ENCODE assay signal across 9 cellular contexts in the genomic region with DNA sequence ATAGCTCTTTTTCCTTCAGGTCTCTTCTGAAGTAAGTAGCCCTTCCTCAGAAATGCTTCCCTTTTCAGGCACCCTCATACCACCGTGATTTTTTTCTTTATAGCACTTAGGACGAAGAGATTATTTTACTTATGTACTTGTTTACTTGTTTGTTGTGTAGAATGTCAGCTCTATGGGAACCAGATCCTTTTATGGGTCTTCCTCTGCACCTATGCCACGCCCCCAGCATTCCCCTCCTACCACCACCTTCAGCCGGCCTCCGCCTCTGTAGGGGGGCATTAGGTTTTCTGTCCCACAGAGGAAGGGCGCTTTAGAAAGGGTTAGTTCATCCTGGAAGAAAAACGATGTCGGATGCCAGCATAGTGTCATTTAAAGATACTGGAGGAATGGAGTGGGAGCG. TPM values are rescaled to one million over a fixed set of nuclear protein-coding genes. Genes with fewer than 3 reads are reported as not detected.
A peak's percentile ranks its signal among the peaks of the same experiment; 100 is the strongest.
DNase-seq lines count a peak whose midpoint lies in the region; ATAC-seq and TF ChIP-seq lines count a peak whose summit lies in the region.
"Had no signal": no experiment of that assay in that cellular context is flagged by ENCODE, and none has a peak within 500 bp of the region (broad histone marks: within the 10 kb centered on the region; RNA-seq: fewer than 3 reads in every experiment).

No MANE protein-coding gene starts in this region.

- no peak for ATAC-seq in activated T-cell treated with anti-CD3 and anti-CD28 coated beads, Interleukin-2, amount 50 U/mL, for 72 hours (replicated peaks in 1 of 2)
- ATAC-seq in GM19463 (IDR thresholded peaks at IDR 0.05; ENCODE audit: unreplicated experiment) (no peak), GM18867 (IDR thresholded peaks at IDR 0.05; ENCODE audit: unreplicated experiment) (no peak)

- H3K36me3 Mint-ChIP-seq in activated T-cell treated with anti-CD3 and anti-CD28 coated beads, Interleukin-2, amount 50 U/mL, for 72 hours (ENCODE audit: insufficient read depth in 2 of 2), result peaks cover 0 to 2% of the 10 kb centered on the region in 2 donors

- H3K27me3 ChIP-seq in brain microvascular endothelial cell (replicated peaks) (no peaks in the 10 kb centered on the region), skeletal muscle satellite cell (ENCODE audit: control insufficient read depth, insufficient read depth, low read length) (no peaks in the 10 kb centered on the region)

- in situ Hi-C loops in brain microvascular endothelial cell (cut with HindIII; ENCODE audit: low pct_ligation_motif_present, low sequenced_read_pairs), result no loop called here

- H3K27ac Mint-ChIP-seq in activated T-cell treated with anti-CD3 and anti-CD28 coated beads, Interleukin-2, amount 50 U/mL, for 72 hours, result no peak overlapping the region

- H3K27me3 Mint-ChIP-seq in activated T-cell treated with anti-CD3 and anti-CD28 coated beads, Interleukin-2, amount 50 U/mL, for 72 hours (ENCODE audit: low read depth), result peaks cover 63% of the 10 kb centered on the region

- H3K27ac ChIP-seq in brain microvascular endothelial cell, result peak overlapping the region; percentile 85

- peak overlapping the region; percentile 94 for H3K4me3 ChIP-seq in brain microvascular endothelial cell (ENCODE audit: low read depth, low read length)
- H3K4me3 ChIP-seq in skeletal muscle satellite cell (ENCODE audit: low read length), result peak overlapping the region; percentile 90

- peaks cover 24% of the 10 kb centered on the region for H3K4me1 ChIP-seq in skeletal muscle satellite cell (ENCODE audit: control insufficient read depth, insufficient read depth, low read length)

- H3K4me1 Mint-ChIP-seq in activated T-cell treated with anti-CD3 and anti-CD28 coated beads, Interleukin-2, amount 50 U/mL, for 72 hours (ENCODE audit: low read depth), result peaks cover 15% of the 10 kb centered on the region

- no peaks in the 10 kb centered on the region for H3K36me3 ChIP-seq in brain microvascular endothelial cell (replicated peaks)
- H3K36me3 ChIP-seq in skeletal muscle satellite cell (ENCODE audit: insufficient read depth, low read length), result no peaks in the 10 kb centered on the region

- no peaks in the 10 kb centered on the region for H3K9me3 Mint-ChIP-seq in activated T-cell treated with anti-CD3 and anti-CD28 coated beads, Interleukin-2, amount 50 U/mL, for 72 hours

- peak overlapping the region; percentile 89 for H3K9ac ChIP-seq in skeletal muscle satellite cell (ENCODE audit: low read depth, low read length)

- no peak for TF ChIP-seq CTCF in brain microvascular endothelial cell (IDR thresholded peaks at IDR 0.05; ENCODE audit: low read depth, low read length, missing control alignments)

- DNase-seq in activated T-cell treated with anti-CD3 and anti-CD28 coated beads, Interleukin-2, amount 50 U/mL, for 72 hours, result no peak
- no peak for DNase-seq in activated T-cell treated with anti-CD3 and anti-CD28 coated beads for 4 hours
- peak; percentile 60 to 75 for DNase-seq in NCI-H526 (lab: John Stamatoyannopoulos, UW)
- DNase-seq in brain microvascular endothelial cell, result no peak
- DNase-seq in cerebellar cortex (ENCODE audit: low spot score), result no peak
- DNase-seq: WERI-Rb-1 had no signal

- H3K4me2 ChIP-seq in skeletal muscle satellite cell (ENCODE audit: low read length), result peak overlapping the region; percentile 83

- peak overlapping the region; percentile 84 to 100 for H3K4me3 Mint-ChIP-seq in activated T-cell treated with anti-CD3 and anti-CD28 coated beads, Interleukin-2, amount 50 U/mL, for 72 hours

- H3K9me3 ChIP-seq in skeletal muscle satellite cell (replicated peaks; ENCODE audit: low read length), result no peaks in the 10 kb centered on the region

RNA-seq across cellular contexts. Expression of gene CDKN2B-AS1, which starts 1.8 kb away (rescaled TPM):
- 1 to 10 TPM in 1 of 2 donors, under 1 TPM in 1; 0.70 to 1.0 TPM for total RNA-seq in activated T-cell treated with anti-CD3 and anti-CD28 coated beads, Interleukin-2, amount 50 U/mL, for 72 hours
- 3.3 and 3.5 TPM in 2 replicates for total RNA-seq in skeletal muscle satellite cell (2012; rRNA removed)

RNA-seq across cellular contexts. Expression of gene CDKN2A, which starts 2.2 kb away (rescaled TPM):
- total RNA-seq in activated T-cell treated with anti-CD3 and anti-CD28 coated beads, Interleukin-2, amount 50 U/mL, for 72 hours, result 1 to 10 TPM; 2.8 to 5.0 TPM
- total RNA-seq in skeletal muscle satellite cell (2012; rRNA removed), result 51.5 and 56.1 TPM in 2 replicates

RNA-seq across cellular contexts. Expression of gene CDKN2B, which starts 12.7 kb away (rescaled TPM):
- total RNA-seq in activated T-cell treated with anti-CD3 and anti-CD28 coated beads, Interleukin-2, amount 50 U/mL, for 72 hours, result 1 to 10 TPM in 1 of 2 donors, not detected in 1; 1.3 TPM
- 6.6 and 15.7 TPM in 2 replicates for total RNA-seq in skeletal muscle satellite cell (2012; rRNA removed)

Comparison
In these comparisons a context has a peak if more than half of its experiments do, and no peak if none do; other contexts are left out.
1. DNase-seq: peak in NCI-H526 (2 of 2); none in activated T-cell treated with anti-CD3 and anti-CD28 coated beads, Interleukin-2, amount 50 U/mL, for 72 hours (0 of 2), activated T-cell treated with anti-CD3 and anti-CD28 coated beads for 4 hours (single experiment), brain microvascular endothelial cell (single experiment) and cerebellar cortex (single experiment).